Comparison of ENCODE assay signal across 17 cellular contexts in genomic region chr11:3896644-3897043, GRCh38.
"Had no signal": no experiment of that assay in that cellular context is flagged by ENCODE, and none has a peak within 500 bp of the region (broad histone marks: within the 10 kb centered on the region; RNA-seq: fewer than 3 reads in every experiment).

No MANE protein-coding gene starts in this region.

- H3K9me3 ChIP-seq: esophagus squamous epithelium, pancreas, thyroid gland, vagina had no signal

- H3K9me3 Mint-ChIP-seq: activated B cell treated with CpG ODN at 0.5 μM for 24 hours; activated CD4-positive, alpha-beta T cell treated with anti-CD3 and anti-CD28 coated beads, Interleukin-2, amount 10 ng/mL, durations not matched to agents 24 days and 14 days; activated T-cell treated with anti-CD3 and anti-CD28 coated beads, Interleukin-2, amount 50 U/mL, for 72 hours; stimulated activated effector memory CD8-positive, alpha-beta T cell treated with anti-CD3 and anti-CD28 coated beads, Interleukin-12 subunit alpha, Interleukin-12 subunit beta, amount 100 ng/mL, for 72 hours had no signal

- DNase-seq: activated B cell treated with CpG ODN at 0.5 μM for 24 hours; activated CD4-positive, alpha-beta T cell treated with anti-CD3 and anti-CD28 coated beads, Interleukin-2, amount 10 ng/mL, durations not matched to agents 24 days and 14 days; activated CD8-positive, alpha-beta memory T cell treated with anti-CD3 and anti-CD28 coated beads, Interleukin-2, amount 50 U/mL, for 4 hours; activated CD8-positive, alpha-beta T cell treated with anti-CD3 and anti-CD28 coated beads, Interleukin-2, amount 10 ng/mL, durations not matched to agents 7 days and 5 days; activated T-cell treated with anti-CD3 and anti-CD28 coated beads, Interleukin-2, amount 50 U/mL, for 72 hours; anterior cingulate cortex; brain microvascular endothelial cell; cortex of kidney; effector CD4-positive, alpha-beta T cell; esophagus squamous epithelium; mesendoderm; pancreas; thyroid gland had no signal

- H3K36me3 ChIP-seq: brain microvascular endothelial cell, neural progenitor cell, pancreas, thyroid gland, vagina had no signal

- H3K27ac Mint-ChIP-seq: activated B cell treated with CpG ODN at 0.5 μM for 24 hours; activated CD4-positive, alpha-beta T cell treated with anti-CD3 and anti-CD28 coated beads, Interleukin-2, amount 10 ng/mL, durations not matched to agents 24 days and 14 days; activated CD8-positive, alpha-beta T cell treated with anti-CD3 and anti-CD28 coated beads, Interleukin-2, amount 10 ng/mL, durations not matched to agents 7 days and 5 days; neural progenitor cell; stimulated activated effector memory CD8-positive, alpha-beta T cell treated with anti-CD3 and anti-CD28 coated beads, Interleukin-12 subunit alpha, Interleukin-12 subunit beta, amount 100 ng/mL, for 72 hours; T-helper 1 cell treated with Interleukin-12 subunit alpha and Interleukin-12 subunit beta and Interleukin-4 antibody, amounts not matched to agents 30 μg/mL and 1 μg/mL, for 36 hours had no signal

- H3K4me3 ChIP-seq: esophagus squamous epithelium, neural progenitor cell, pancreas, thyroid gland, vagina had no signal

- H3K4me3 Mint-ChIP-seq: activated B cell treated with CpG ODN at 0.5 μM for 24 hours; activated CD4-positive, alpha-beta T cell treated with anti-CD3 and anti-CD28 coated beads, Interleukin-2, amount 10 ng/mL, durations not matched to agents 24 days and 14 days; activated CD8-positive, alpha-beta T cell treated with anti-CD3 and anti-CD28 coated beads, Interleukin-2, amount 10 ng/mL, durations not matched to agents 7 days and 5 days; activated T-cell treated with anti-CD3 and anti-CD28 coated beads, Interleukin-2, amount 50 U/mL, for 72 hours; neural progenitor cell; stimulated activated effector memory CD8-positive, alpha-beta T cell treated with anti-CD3 and anti-CD28 coated beads, Interleukin-12 subunit alpha, Interleukin-12 subunit beta, amount 100 ng/mL, for 72 hours; T-helper 1 cell treated with Interleukin-12 subunit alpha and Interleukin-12 subunit beta and Interleukin-4 antibody, amounts not matched to agents 30 μg/mL and 1 μg/mL, for 36 hours had no signal

- H3K4me1 Mint-ChIP-seq: neural progenitor cell had no signal

- H3K36me3 Mint-ChIP-seq: neural progenitor cell; stimulated activated effector memory CD8-positive, alpha-beta T cell treated with anti-CD3 and anti-CD28 coated beads, Interleukin-12 subunit alpha, Interleukin-12 subunit beta, amount 100 ng/mL, for 72 hours had no signal

- H3K27me3 ChIP-seq: brain microvascular endothelial cell, esophagus squamous epithelium, neural progenitor cell, pancreas, thyroid gland, vagina had no signal

- H3K27ac ChIP-seq: brain microvascular endothelial cell, esophagus squamous epithelium, neural progenitor cell, pancreas, vagina had no signal

- H3K4me1 ChIP-seq: neural progenitor cell had no signal

- H3K27me3 Mint-ChIP-seq: activated B cell treated with CpG ODN at 0.5 μM for 24 hours; activated CD4-positive, alpha-beta T cell treated with anti-CD3 and anti-CD28 coated beads, Interleukin-2, amount 10 ng/mL, durations not matched to agents 24 days and 14 days had no signal

- ATAC-seq: activated CD8-positive, alpha-beta T cell treated with anti-CD3 and anti-CD28 coated beads, Interleukin-2, amount 10 ng/mL, durations not matched to agents 7 days and 5 days; activated T-cell treated with anti-CD3 and anti-CD28 coated beads, Interleukin-2, amount 50 U/mL, for 72 hours; pancreas; stimulated activated effector memory CD8-positive, alpha-beta T cell treated with anti-CD3 and anti-CD28 coated beads, Interleukin-12 subunit alpha, Interleukin-12 subunit beta, amount 100 ng/mL, for 72 hours had no signal
